In genomic region chr9:68949271-68950000, GRCh38 we compare ENCODE assay signal across 9 cellular contexts.
DNase-seq lines count a peak whose midpoint lies in the region; ATAC-seq and TF ChIP-seq lines count a peak whose summit lies in the region.
"Had no signal": no experiment of that assay in that cellular context is flagged by ENCODE, and none has a peak within 500 bp of the region (broad histone marks: within the 10 kb centered on the region; RNA-seq: fewer than 3 reads in every experiment).

No MANE protein-coding gene starts in this region.

- peaks cover 47% of the 10 kb centered on the region for H3K4me1 Mint-ChIP-seq in activated CD8-positive, alpha-beta memory T cell treated with anti-CD3 and anti-CD28 coated beads, Interleukin-2, amount 10 ng/mL, durations not matched to agents 7 days and 5 days
- H3K4me1 Mint-ChIP-seq in glutamatergic neuron (ENCODE audit: low read depth, unreplicated experiment): no peaks in the 10 kb centered on the region

- peak overlapping the region; percentile 69 for H2AFZ ChIP-seq in OCI-LY7 (ENCODE audit: low read length)

- H3K9me3 Mint-ChIP-seq in activated CD8-positive, alpha-beta memory T cell treated with anti-CD3 and anti-CD28 coated beads, Interleukin-2, amount 10 ng/mL, durations not matched to agents 7 days and 5 days (ENCODE audit: low read depth): no peaks in the 10 kb centered on the region
- H3K9me3 Mint-ChIP-seq in glutamatergic neuron (ENCODE audit: unreplicated experiment): peaks cover 2% of the 10 kb centered on the region

- TF ChIP-seq CTCF in OCI-LY7 (conservative IDR thresholded peaks at IDR 0.05; ENCODE audit: low read length) (peak; percentile 78), epithelial cell of proximal tubule (conservative IDR thresholded peaks at IDR 0.05; ENCODE audit: low read depth, low read length) (peak; percentile 9), glutamatergic neuron (IDR thresholded peaks at IDR 0.05; ENCODE audit: partially characterized antibody, unreplicated experiment) (no peak)

- CTCF ChIA-PET in activated CD8-positive, alpha-beta memory T cell treated with anti-CD3 and anti-CD28 coated beads, Interleukin-2, amount 10 ng/mL, durations not matched to agents 7 days and 5 days (lab: Charles Lee): interaction anchor here (0.6 to 1.7 kb wide), 11 partner anchors 9 to 366 kb away, joined by 3 to 5 read pairs (median 3); partner anchors contain the start of gene PIP5K1B
- CTCF ChIA-PET in OCI-LY7 (lab: Charles Lee; ENCODE audit: unreplicated experiment): interaction anchor here (0.6 to 1.8 kb wide), 5 partner anchors 18 to 372 kb away, joined by 3 to 5 read pairs (median 3); a partner anchor contains a TSS

- peak; percentile 49 for DNase-seq in activated CD8-positive, alpha-beta memory T cell treated with anti-CD3 and anti-CD28 coated beads, Interleukin-2, amount 10 ng/mL, durations not matched to agents 7 days and 5 days
- DNase-seq in activated CD8-positive, alpha-beta memory T cell treated with anti-CD3 and anti-CD28 coated beads for 24 hours: no peak
- DNase-seq in OCI-LY7 (ENCODE audit: low spot score): peak; percentile 76
- DNase-seq in epithelial cell of proximal tubule (ENCODE audit: low read depth): no peak
- DNase-seq in stromal cell of bone marrow (ENCODE audit: low read depth): peak; percentile 8
- no peak for DNase-seq in effector CD4-positive, alpha-beta T cell
- DNase-seq in glutamatergic neuron: no peak

- no peaks in the 10 kb centered on the region for H3K9me2 ChIP-seq in OCI-LY7 (ENCODE audit: insufficient read depth, low read length)

- H3K27me3 Mint-ChIP-seq in activated CD8-positive, alpha-beta memory T cell treated with anti-CD3 and anti-CD28 coated beads, Interleukin-2, amount 10 ng/mL, durations not matched to agents 7 days and 5 days: peaks cover 7% of the 10 kb centered on the region
- peaks cover 2% of the 10 kb centered on the region for H3K27me3 Mint-ChIP-seq in glutamatergic neuron (ENCODE audit: unreplicated experiment)

- peaks cover 63% of the 10 kb centered on the region for H3K4me1 ChIP-seq in OCI-LY7 (ENCODE audit: insufficient read depth, low read length, poor library complexity, severe bottlenecking)

- POLR2A ChIA-PET in OCI-LY7 (lab: Charles Lee): interaction anchor here (0.6 to 2.0 kb wide), 6 partner anchors 8 to 398 kb away, joined by 3 to 6 read pairs (median 4); no protein-coding TSS in a partner anchor

- H3K9me3 ChIP-seq in OCI-LY7 (ENCODE audit: low read length): no peaks in the 10 kb centered on the region
- H3K9me3 ChIP-seq: BLaER1 treated with 17β-estradiol and CSF1 and Interleukin-3, amounts not matched to agents 10 nM and 100 nM had no signal

- peaks cover 6% of the 10 kb centered on the region for H3K36me3 Mint-ChIP-seq in activated CD8-positive, alpha-beta memory T cell treated with anti-CD3 and anti-CD28 coated beads, Interleukin-2, amount 10 ng/mL, durations not matched to agents 7 days and 5 days
- no peaks in the 10 kb centered on the region for H3K36me3 Mint-ChIP-seq in glutamatergic neuron (ENCODE audit: unreplicated experiment)

- no peaks in the 10 kb centered on the region for H3K79me2 ChIP-seq in OCI-LY7 (ENCODE audit: insufficient read depth, low read depth, low read length)

- no peaks in the 10 kb centered on the region for H4K20me1 ChIP-seq in OCI-LY7 (ENCODE audit: insufficient read depth, low read length)
- H4K20me1 ChIP-seq: BLaER1 treated with 17β-estradiol and CSF1 and Interleukin-3, amounts not matched to agents 10 nM and 100 nM had no signal

- peak overlapping the region; percentile 39 for H3K27ac ChIP-seq in OCI-LY7 (ENCODE audit: low read depth, low read length, poor library complexity, severe bottlenecking)
- H3K27ac ChIP-seq: BLaER1 treated with 17β-estradiol and CSF1 and Interleukin-3, amounts not matched to agents 10 nM and 100 nM had no signal

- no TSS peak for BruUV-seq in OCI-LY7 (replicated peaks; lab: Mats Ljungman, UMichigan)

- H3K27ac Mint-ChIP-seq in activated CD8-positive, alpha-beta memory T cell treated with anti-CD3 and anti-CD28 coated beads, Interleukin-2, amount 10 ng/mL, durations not matched to agents 7 days and 5 days: no peak overlapping the region
- no peak overlapping the region for H3K27ac Mint-ChIP-seq in glutamatergic neuron (ENCODE audit: unreplicated experiment)

- peak overlapping the region; percentile 41 for H3K4me2 ChIP-seq in OCI-LY7 (ENCODE audit: low read length)

- H3K4me3 ChIP-seq in OCI-LY7 (ENCODE audit: low read depth, low read length, poor library complexity, severe bottlenecking) (no peak overlapping the region), epithelial cell of proximal tubule (ENCODE audit: low read depth, low read length) (no peak overlapping the region)
- H3K4me3 ChIP-seq: BLaER1 treated with 17β-estradiol and CSF1 and Interleukin-3, amounts not matched to agents 10 nM and 100 nM had no signal

- no peaks in the 10 kb centered on the region for H3K36me3 ChIP-seq in OCI-LY7 (ENCODE audit: insufficient read depth, low read length)
- H3K36me3 ChIP-seq: BLaER1 treated with 17β-estradiol and CSF1 and Interleukin-3, amounts not matched to agents 10 nM and 100 nM had no signal

- ATAC-seq in activated CD8-positive, alpha-beta memory T cell treated with anti-CD3 and anti-CD28 coated beads, Interleukin-2, amount 10 ng/mL, durations not matched to agents 7 days and 5 days: no peak
- no peak for ATAC-seq in activated CD4-positive, CD25-positive, alpha-beta regulatory T cell treated with anti-CD3 and anti-CD28 coated beads, Interleukin-2, amount 50 U/mL, for 24 hours

- intact Hi-C loops in OCI-LY7 (cut with micrococcal nuclease; ENCODE audit: unreplicated experiment): loop anchor here (1.0 to 2.0 kb wide), 6 partner anchors 49 to 365 kb away; partner anchors contain the start of gene PIP5K1B

- H3K4me3 Mint-ChIP-seq in activated CD8-positive, alpha-beta memory T cell treated with anti-CD3 and anti-CD28 coated beads, Interleukin-2, amount 10 ng/mL, durations not matched to agents 7 days and 5 days: no peak overlapping the region
- no peak overlapping the region for H3K4me3 Mint-ChIP-seq in glutamatergic neuron (ENCODE audit: unreplicated experiment)

Comparison
In these comparisons a context has a peak if more than half of its experiments do, and no peak if none do; other contexts are left out.
1. DNase-seq: peak in activated CD8-positive, alpha-beta memory T cell treated with anti-CD3 and anti-CD28 coated beads, Interleukin-2, amount 10 ng/mL, durations not matched to agents 7 days and 5 days (single experiment), OCI-LY7 (single experiment) and stromal cell of bone marrow (single experiment); none in activated CD8-positive, alpha-beta memory T cell treated with anti-CD3 and anti-CD28 coated beads for 24 hours (single experiment), epithelial cell of proximal tubule (single experiment), effector CD4-positive, alpha-beta T cell (single experiment) and glutamatergic neuron (single experiment).